In the genomic region with DNA sequence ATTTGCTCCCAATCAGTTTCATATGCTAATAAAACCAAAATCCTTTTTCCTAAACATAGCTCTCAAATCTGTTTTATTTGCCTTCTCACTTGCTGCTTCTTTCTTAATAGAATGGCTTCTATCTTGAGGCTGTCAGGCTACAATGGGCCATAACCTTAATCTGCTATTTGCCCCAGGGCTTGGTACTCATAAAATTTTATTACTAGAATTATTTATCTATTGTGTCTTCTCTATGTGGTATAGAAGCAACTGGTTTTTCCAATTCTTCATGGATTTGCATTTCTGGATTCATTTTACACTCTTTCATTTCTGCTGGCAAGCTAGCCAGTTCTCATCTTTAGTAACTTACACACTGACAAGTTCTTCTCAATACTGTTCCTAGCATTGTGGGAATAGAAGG, we compare ENCODE assay signal across 23 cellular contexts.
"Had no signal": no experiment of that assay in that cellular context is flagged by ENCODE, and none has a peak within 500 bp of the region (broad histone marks: within the 10 kb centered on the region; RNA-seq: fewer than 3 reads in every experiment).

No MANE protein-coding gene starts in this region.

- H3K9me3 ChIP-seq: colonic mucosa, gastrocnemius medialis had no signal

- H3K4me1 ChIP-seq: colonic mucosa, esophagus muscularis mucosa, esophagus squamous epithelium, foreskin keratinocyte, gastrocnemius medialis, gastroesophageal sphincter, heart left ventricle, heart right ventricle had no signal

- DNase-seq: colonic mucosa; cortex of kidney; dermis blood vessel endothelial cell; dorsolateral prefrontal cortex; effector CD4-positive, alpha-beta T cell; effector memory CD4-positive, alpha-beta T cell; effector memory CD8-positive, alpha-beta T cell; endodermal cell; erythroblast; esophagus squamous epithelium; foreskin fibroblast; foreskin keratinocyte; gastrocnemius medialis; glutamatergic neuron; head of caudate nucleus; heart left ventricle; heart right ventricle; hippocampal formation had no signal

- H3K4me3 ChIP-seq: colonic mucosa, coronary artery, dorsolateral prefrontal cortex, esophagus muscularis mucosa, esophagus squamous epithelium, gastrocnemius medialis, gastroesophageal sphincter, heart left ventricle, heart right ventricle, hepatocyte had no signal

- ATAC-seq: effector memory CD8-positive, alpha-beta T cell; esophagus mucosa; foreskin keratinocyte; gastrocnemius medialis; gastroesophageal sphincter; heart left ventricle; heart right ventricle had no signal

- H3K36me3 ChIP-seq: colonic mucosa, esophagus muscularis mucosa, esophagus squamous epithelium, gastrocnemius medialis, gastroesophageal sphincter, heart left ventricle, heart right ventricle had no signal

- H3K27me3 ChIP-seq: colonic mucosa, dorsolateral prefrontal cortex, esophagus muscularis mucosa, esophagus squamous epithelium, foreskin keratinocyte, gastrocnemius medialis, gastroesophageal sphincter, heart left ventricle, heart right ventricle, hepatocyte had no signal
